In the genomic region with DNA sequence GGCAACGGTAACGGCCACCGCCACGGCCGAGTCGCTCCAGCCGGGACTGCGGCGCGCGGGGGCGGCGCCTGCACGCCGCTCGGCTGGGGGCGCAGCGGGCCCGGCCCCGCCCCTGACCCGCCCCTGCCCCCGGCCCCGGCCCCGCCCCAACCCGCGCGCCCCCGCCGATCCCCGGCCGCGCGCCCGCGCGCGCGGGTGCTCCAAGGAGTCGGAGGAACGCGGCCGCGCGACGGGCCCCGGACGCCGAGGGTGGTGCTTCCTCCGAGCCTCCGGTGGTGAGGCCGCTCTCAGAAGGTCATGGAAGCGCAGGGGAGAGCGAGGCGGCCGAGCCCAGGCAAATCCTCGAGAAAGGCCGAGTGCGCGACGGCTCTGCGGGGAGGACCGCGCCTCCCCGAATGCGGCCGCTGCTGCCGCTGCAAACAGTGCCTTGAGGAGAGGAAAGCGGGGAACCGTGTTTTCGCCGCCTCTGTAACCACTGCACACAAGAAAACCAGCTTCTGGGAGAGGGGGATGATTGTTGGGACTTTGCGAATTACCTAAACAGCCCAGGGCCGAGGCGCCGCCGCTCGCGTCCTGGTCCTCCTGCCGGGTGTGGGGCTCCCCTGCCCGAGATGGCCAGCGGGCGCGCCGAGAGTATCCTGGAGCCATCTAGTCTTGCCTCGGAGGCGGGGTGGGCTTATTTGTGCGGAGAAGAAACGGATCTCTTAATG, we compare ENCODE assay signal across 8 cellular contexts. TPM values are rescaled to one million over a fixed set of nuclear protein-coding genes. Genes with fewer than 3 reads are reported as not detected.
DNase-seq lines count a peak whose midpoint lies in the region; ATAC-seq and TF ChIP-seq lines count a peak whose summit lies in the region.

A gene with protein sequence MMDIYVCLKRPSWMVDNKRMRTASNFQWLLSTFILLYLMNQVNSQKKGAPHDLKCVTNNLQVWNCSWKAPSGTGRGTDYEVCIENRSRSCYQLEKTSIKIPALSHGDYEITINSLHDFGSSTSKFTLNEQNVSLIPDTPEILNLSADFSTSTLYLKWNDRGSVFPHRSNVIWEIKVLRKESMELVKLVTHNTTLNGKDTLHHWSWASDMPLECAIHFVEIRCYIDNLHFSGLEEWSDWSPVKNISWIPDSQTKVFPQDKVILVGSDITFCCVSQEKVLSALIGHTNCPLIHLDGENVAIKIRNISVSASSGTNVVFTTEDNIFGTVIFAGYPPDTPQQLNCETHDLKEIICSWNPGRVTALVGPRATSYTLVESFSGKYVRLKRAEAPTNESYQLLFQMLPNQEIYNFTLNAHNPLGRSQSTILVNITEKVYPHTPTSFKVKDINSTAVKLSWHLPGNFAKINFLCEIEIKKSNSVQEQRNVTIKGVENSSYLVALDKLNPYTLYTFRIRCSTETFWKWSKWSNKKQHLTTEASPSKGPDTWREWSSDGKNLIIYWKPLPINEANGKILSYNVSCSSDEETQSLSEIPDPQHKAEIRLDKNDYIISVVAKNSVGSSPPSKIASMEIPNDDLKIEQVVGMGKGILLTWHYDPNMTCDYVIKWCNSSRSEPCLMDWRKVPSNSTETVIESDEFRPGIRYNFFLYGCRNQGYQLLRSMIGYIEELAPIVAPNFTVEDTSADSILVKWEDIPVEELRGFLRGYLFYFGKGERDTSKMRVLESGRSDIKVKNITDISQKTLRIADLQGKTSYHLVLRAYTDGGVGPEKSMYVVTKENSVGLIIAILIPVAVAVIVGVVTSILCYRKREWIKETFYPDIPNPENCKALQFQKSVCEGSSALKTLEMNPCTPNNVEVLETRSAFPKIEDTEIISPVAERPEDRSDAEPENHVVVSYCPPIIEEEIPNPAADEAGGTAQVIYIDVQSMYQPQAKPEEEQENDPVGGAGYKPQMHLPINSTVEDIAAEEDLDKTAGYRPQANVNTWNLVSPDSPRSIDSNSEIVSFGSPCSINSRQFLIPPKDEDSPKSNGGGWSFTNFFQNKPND (minus strand): TSS at position 48 of the 710 bp plus-strand sequence. CDS start 25,999 bp downstream, outside the sequence.

- H3K36me3 Mint-ChIP-seq in central memory CD8-positive, alpha-beta T cell (ENCODE audit: insufficient read depth), result no peaks in the 10 kb centered on the region

- peaks cover 19 to 51% of the 10 kb centered on the region in 2 donors for H3K4me1 ChIP-seq in gastrocnemius medialis

- H3K27ac ChIP-seq in gastrocnemius medialis, result peak within 1 kb of the TSS; percentile 97 to 99 (median 98)

- ATAC-seq in GM21381 (IDR thresholded peaks at IDR 0.05; ENCODE audit: unreplicated experiment), result peak; percentile 55
- peak; percentile 36 for ATAC-seq in central memory CD8-positive, alpha-beta T cell (replicated peaks; ENCODE audit: extremely low read depth, poor library complexity, severe bottlenecking)
- peak; percentile 79 to 88 for ATAC-seq in gastrocnemius medialis
- ATAC-seq in HG03025 (IDR thresholded peaks at IDR 0.05; ENCODE audit: low FRiP score, unreplicated experiment), result no peak

- TF ChIP-seq CTCF in NB4 (IDR thresholded peaks at IDR 0.05; ENCODE audit: low read depth, low read length), result no peak
- no peak for TF ChIP-seq CTCF in WI38 (IDR thresholded peaks at IDR 0.05; ENCODE audit: low read depth, low read length)
- peak in 2 of 5 experiments; percentile 18 to 25 for TF ChIP-seq CTCF in gastrocnemius medialis (IDR thresholded peaks at IDR 0.05 in 4 of 5, conservative IDR thresholded peaks at IDR 0.05 in 1 of 5)

- H3K9me3 ChIP-seq in gastrocnemius medialis, result no peaks in the 10 kb centered on the region

- H3K4me3 Mint-ChIP-seq in central memory CD8-positive, alpha-beta T cell, result peak within 1 kb of the TSS; percentile 67

- intact Hi-C loops in gastrocnemius medialis (cut with DNase I; ENCODE audit: low total_unique reads), result loop anchor here (2.0 to 10.0 kb wide), 3 partner anchors 89 to 518 kb away; a partner anchor contains a TSS

- H3K27me3 ChIP-seq in gastrocnemius medialis, result no peaks in the 10 kb centered on the region

- in situ Hi-C loops in gastrocnemius medialis (cut with MboI; ENCODE audit: low sequenced_read_pairs in 4 of 4), result loop anchor here in 1 of 4 donors (25.0 kb wide), 1 partner anchor 106 kb away; no protein-coding TSS in a partner anchor

- H3K36me3 ChIP-seq in gastrocnemius medialis, result no peaks in the 10 kb centered on the region

- peak within 1 kb of the TSS; percentile 30 for H3K4me3 ChIP-seq in NB4 (ENCODE audit: low read depth, low read length)
- H3K4me3 ChIP-seq in WI38 (ENCODE audit: low read depth, low read length), result peak within 1 kb of the TSS; percentile 90
- peak within 1 kb of the TSS; percentile 89 to 94 (median 92) for H3K4me3 ChIP-seq in gastrocnemius medialis

- TF ChIP-seq POLR2A in NB4 (IDR thresholded peaks at IDR 0.05; ENCODE audit: extremely low read depth, insufficient read length), result no peak
- TF ChIP-seq POLR2A in gastrocnemius medialis (IDR thresholded peaks at IDR 0.05), result peak; percentile 77 to 86

- H3K4me1 Mint-ChIP-seq in central memory CD8-positive, alpha-beta T cell, result peaks cover 6% of the 10 kb centered on the region

- DNase-seq in C1 segment of cervical spinal cord (lab: John Stamatoyannopoulos, UW) (peak in 13 of 14 donors; percentile 27 to 94 (median 77)), NB4 (ENCODE audit: low read depth) (peak; percentile 69), iPS-NIHi11 (ENCODE audit: low spot score) (peak; percentile 91), gastrocnemius medialis (peak; percentile 59 to 79)
- no peak for DNase-seq in central memory CD8-positive, alpha-beta T cell (ENCODE audit: low spot score in 2 of 2)

- H3K9me3 Mint-ChIP-seq in central memory CD8-positive, alpha-beta T cell, result no peaks in the 10 kb centered on the region

- no peak within 1 kb of the TSS for H3K27ac Mint-ChIP-seq in central memory CD8-positive, alpha-beta T cell (ENCODE audit: low read depth)

- peaks cover 67% of the 10 kb centered on the region for H3K27me3 Mint-ChIP-seq in central memory CD8-positive, alpha-beta T cell

RNA-seq across cellular contexts. Expression of the gene that starts here (rescaled TPM):
- total RNA-seq in gastrocnemius medialis, result 100 to 1,000 TPM in 1 of 4 donors, 10 to 100 TPM in 3; 80.0 to 233 (median 89.5) TPM

Comparison
In these comparisons a context has a peak if more than half of its experiments do, and no peak if none do; other contexts are left out.
1. DNase-seq: peak in C1 segment of cervical spinal cord (13 of 14), NB4 (single experiment), iPS-NIHi11 (single experiment) and gastrocnemius medialis (2 of 2); none in central memory CD8-positive, alpha-beta T cell (0 of 2).
2. H3K4me3 ChIP-seq: peak in every context shown above with its lines; median percentile 92 in gastrocnemius medialis; 90 in WI38; 30 in NB4.